Comparison of ENCODE assay signal across 14 cellular contexts in genomic region chr11:91773090-91773489, GRCh38.
A peak's percentile ranks its signal among the peaks of the same experiment; 100 is the strongest.
DNase-seq lines count a peak whose midpoint lies in the region; ATAC-seq and TF ChIP-seq lines count a peak whose summit lies in the region.
"Had no signal": no experiment of that assay in that cellular context is flagged by ENCODE, and none has a peak within 500 bp of the region (broad histone marks: within the 10 kb centered on the region; RNA-seq: fewer than 3 reads in every experiment).

No MANE protein-coding gene starts in this region.

- TF ChIP-seq EP300 in tibial nerve (IDR thresholded peaks at IDR 0.05): no peak

- no peaks in the 10 kb centered on the region for H3K27me3 ChIP-seq in OCI-LY3 (ENCODE audit: low read depth, low read length)
- H3K27me3 ChIP-seq in fibroblast of lung (ENCODE audit: control insufficient read depth, insufficient read depth, low read length): no peaks in the 10 kb centered on the region
- H3K27me3 ChIP-seq in MM.1S (replicated peaks; ENCODE audit: insufficient read depth, low read length): no peaks in the 10 kb centered on the region
- no peaks in the 10 kb centered on the region for H3K27me3 ChIP-seq in ascending aorta
- no peaks in the 10 kb centered on the region for H3K27me3 ChIP-seq in tibial nerve
- H3K27me3 ChIP-seq: BLaER1 treated with 17β-estradiol and CSF1 and Interleukin-3, amounts not matched to agents 10 nM and 100 nM had no signal

- no peak for TF ChIP-seq CTCF in AG09309 (IDR thresholded peaks at IDR 0.05; ENCODE audit: control insufficient read depth, insufficient read depth, low read depth, low read length, missing control alignments)
- TF ChIP-seq CTCF in OCI-LY3 (IDR thresholded peaks at IDR 0.05; ENCODE audit: low read depth, low read length): peak; percentile 46
- peak in 1 of 2 donors; percentile 24 for TF ChIP-seq CTCF in fibroblast of lung (conservative IDR thresholded peaks at IDR 0.05 in 1 of 2, IDR thresholded peaks at IDR 0.05 in 1 of 2; ENCODE audit: low read depth in 1 of 2, low read length in 2 of 2)
- TF ChIP-seq CTCF in MM.1S (IDR thresholded peaks at IDR 0.05; ENCODE audit: low read length): no peak
- no peak for TF ChIP-seq CTCF in ascending aorta (IDR thresholded peaks at IDR 0.05)
- TF ChIP-seq CTCF in tibial nerve (IDR thresholded peaks at IDR 0.05): no peak

- no peak overlapping the region for H3K4me3 ChIP-seq in AG09309 (ENCODE audit: control insufficient read depth, low read depth, low read length)
- no peak overlapping the region for H3K4me3 ChIP-seq in OCI-LY3 (ENCODE audit: low read length)
- H3K4me3 ChIP-seq in fibroblast of lung (replicated peaks in 1 of 4; ENCODE audit: control extremely low read depth in 1 of 4, insufficient read depth in 1 of 4, low read depth in 3 of 4, low read length in 4 of 4): no peak overlapping the region
- H3K4me3 ChIP-seq in MM.1S (ENCODE audit: low read length): no peak overlapping the region
- no peak overlapping the region for H3K4me3 ChIP-seq in ascending aorta
- H3K4me3 ChIP-seq in tibial nerve: no peak overlapping the region
- H3K4me3 ChIP-seq: BLaER1 treated with 17β-estradiol and CSF1 and Interleukin-3, amounts not matched to agents 10 nM and 100 nM had no signal

- H2AFZ ChIP-seq in OCI-LY3 (ENCODE audit: low read depth, low read length) (no peak overlapping the region), fibroblast of lung (ENCODE audit: low read length) (no peak overlapping the region), MM.1S (ENCODE audit: low read length) (no peak overlapping the region)

- H3K36me3 ChIP-seq in OCI-LY3 (replicated peaks; ENCODE audit: low read depth, low read length) (no peaks in the 10 kb centered on the region), fibroblast of lung (ENCODE audit: control insufficient read depth, insufficient read depth, low read length) (no peaks in the 10 kb centered on the region), MM.1S (replicated peaks; ENCODE audit: insufficient read depth, low read length) (no peaks in the 10 kb centered on the region), ascending aorta (no peaks in the 10 kb centered on the region), tibial nerve (no peaks in the 10 kb centered on the region)
- H3K36me3 ChIP-seq: BLaER1 treated with 17β-estradiol and CSF1 and Interleukin-3, amounts not matched to agents 10 nM and 100 nM had no signal

- H3K9me3 ChIP-seq in OCI-LY3 (ENCODE audit: insufficient read depth, low read length) (no peaks in the 10 kb centered on the region), fibroblast of lung (ENCODE audit: control insufficient read depth, insufficient read depth, low read depth, low read length) (no peaks in the 10 kb centered on the region), MM.1S (replicated peaks; ENCODE audit: insufficient read depth, low read length) (no peaks in the 10 kb centered on the region), ascending aorta (no peaks in the 10 kb centered on the region), tibial nerve (peaks cover 0 to 8% (median 0%) of the 10 kb centered on the region in 4 donors)
- H3K9me3 ChIP-seq: BLaER1 treated with 17β-estradiol and CSF1 and Interleukin-3, amounts not matched to agents 10 nM and 100 nM had no signal

- no peak overlapping the region for H3K4me2 ChIP-seq in OCI-LY3 (ENCODE audit: low read length)
- no peak overlapping the region for H3K4me2 ChIP-seq in fibroblast of lung (ENCODE audit: extremely low read depth, insufficient read depth, low read length)
- no peak overlapping the region for H3K4me2 ChIP-seq in MM.1S (ENCODE audit: low read depth, low read length)
- H3K4me2 ChIP-seq: BLaER1 treated with 17β-estradiol and CSF1 and Interleukin-3, amounts not matched to agents 10 nM and 100 nM had no signal

- no peaks in the 10 kb centered on the region for H3K9me2 ChIP-seq in MM.1S (replicated peaks; ENCODE audit: insufficient read depth, low read length)

- DNase-seq in AG09309 (ENCODE audit: low read depth) (peak; percentile 10), EL (peak; percentile 8), fibroblast of lung (ENCODE audit: low read depth in 2 of 2) (peak; percentile 11 to 44), MM.1S (no peak), ascending aorta (ENCODE audit: low spot score in 2 of 2) (no peak), tibial nerve (ENCODE audit: low spot score in 2 of 2) (no peak)
- DNase-seq: activated T-cell treated with anti-CD3 and anti-CD28 coated beads for 4 hours; amniotic stem cell; NCI-H774; stimulated activated naive B cell treated with anti-CD40 and anti-IgM and Interleukin-4, amounts not matched to agents 10 μg/mL and 1 μg/mL and 100 μg/mL, for 72 hours had no signal

- intact Hi-C loops in ascending aorta (cut with DNase I): no loop called here

- no peaks in the 10 kb centered on the region for H3F3A ChIP-seq in MM.1S (ENCODE audit: insufficient read depth, low read length)

- no peak overlapping the region for H3K27ac ChIP-seq in OCI-LY3 (ENCODE audit: low read length)
- no peak overlapping the region for H3K27ac ChIP-seq in fibroblast of lung (ENCODE audit: insufficient read depth, low read length)
- no peak overlapping the region for H3K27ac ChIP-seq in MM.1S (ENCODE audit: low read length)
- H3K27ac ChIP-seq in ascending aorta: no peak overlapping the region
- no peak overlapping the region for H3K27ac ChIP-seq in tibial nerve
- H3K27ac ChIP-seq: BLaER1 treated with 17β-estradiol and CSF1 and Interleukin-3, amounts not matched to agents 10 nM and 100 nM had no signal

- H3K4me1 ChIP-seq in OCI-LY3 (ENCODE audit: low read length): peaks cover 7% of the 10 kb centered on the region; the same call in 1 of the 2 replicates
- H3K4me1 ChIP-seq in fibroblast of lung (ENCODE audit: control insufficient read depth, extremely low read depth, insufficient read depth, low read length): no peaks in the 10 kb centered on the region
- no peaks in the 10 kb centered on the region for H3K4me1 ChIP-seq in MM.1S (ENCODE audit: low read length)
- no peaks in the 10 kb centered on the region for H3K4me1 ChIP-seq in ascending aorta
- no peaks in the 10 kb centered on the region for H3K4me1 ChIP-seq in tibial nerve
- H3K4me1 ChIP-seq: BLaER1 treated with 17β-estradiol and CSF1 and Interleukin-3, amounts not matched to agents 10 nM and 100 nM had no signal

- WGBS in tibial nerve, 2 donors: 89% methylated on average over 2 of the region's 2 CpGs

- no peak for TF ChIP-seq POLR2A in tibial nerve (IDR thresholded peaks at IDR 0.05)

- H3K9ac ChIP-seq in OCI-LY3 (ENCODE audit: low read length): no peak overlapping the region
- H3K9ac ChIP-seq in fibroblast of lung (ENCODE audit: insufficient read depth, low read length): no peak overlapping the region
- no peak overlapping the region for H3K9ac ChIP-seq in MM.1S (ENCODE audit: low read length)
- H3K9ac ChIP-seq: BLaER1 treated with 17β-estradiol and CSF1 and Interleukin-3, amounts not matched to agents 10 nM and 100 nM had no signal

- no peaks in the 10 kb centered on the region for H4K20me1 ChIP-seq in OCI-LY3 (ENCODE audit: insufficient read depth, low read length)
- no peaks in the 10 kb centered on the region for H4K20me1 ChIP-seq in fibroblast of lung (ENCODE audit: control insufficient read depth, extremely low read depth, insufficient read depth, low read length)
- H4K20me1 ChIP-seq in MM.1S (ENCODE audit: insufficient read depth, low read length): no peaks in the 10 kb centered on the region
- H4K20me1 ChIP-seq: BLaER1 treated with 17β-estradiol and CSF1 and Interleukin-3, amounts not matched to agents 10 nM and 100 nM had no signal

- ATAC-seq in GM19467 (IDR thresholded peaks at IDR 0.05; ENCODE audit: unreplicated experiment): no peak
- ATAC-seq: activated CD4-positive, CD25-positive, alpha-beta regulatory T cell treated with anti-CD3 and anti-CD28 coated beads, Interleukin-2, amount 50 U/mL, for 24 hours; stimulated activated naive B cell treated with anti-CD40 and anti-IgM and Interleukin-4, amounts not matched to agents 10 μg/mL and 1 μg/mL and 100 μg/mL, for 72 hours had no signal

- H3K79me2 ChIP-seq in OCI-LY3 (ENCODE audit: low read length): no peaks in the 10 kb centered on the region
- H3K79me2 ChIP-seq in fibroblast of lung (ENCODE audit: control insufficient read depth, insufficient read depth, low read length): no peaks in the 10 kb centered on the region
- H3K79me2 ChIP-seq in MM.1S (ENCODE audit: low read length): no peaks in the 10 kb centered on the region

Comparison
In these comparisons a context has a peak if more than half of its experiments do, and no peak if none do; other contexts are left out.
1. DNase-seq: peak in AG09309 (single experiment), EL (single experiment) and fibroblast of lung (2 of 2); none in MM.1S (single experiment), ascending aorta (0 of 2) and tibial nerve (0 of 2).